17 cellular contexts compared by ENCODE assay signal in the genomic region with DNA sequence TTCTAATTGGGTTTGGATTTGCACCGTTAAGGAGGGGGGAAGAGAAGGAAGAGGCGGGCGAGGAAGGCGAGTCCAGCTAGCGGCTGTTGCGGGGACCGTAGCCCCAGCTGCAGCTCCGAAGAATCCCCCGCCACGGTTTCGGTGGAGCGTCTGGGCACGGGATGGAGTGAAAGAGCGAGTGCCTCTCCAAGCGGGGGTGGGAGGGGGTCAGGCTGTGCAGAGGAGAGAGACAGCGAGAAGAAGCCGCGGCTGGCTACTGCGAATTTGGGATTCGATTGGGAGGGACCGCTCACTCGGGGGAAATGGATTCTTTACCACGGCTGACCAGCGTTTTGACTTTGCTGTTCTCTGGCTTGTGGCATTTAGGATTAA. TPM values are rescaled to one million over a fixed set of nuclear protein-coding genes. Genes with fewer than 3 reads are reported as not detected.
A peak's percentile ranks its signal among the peaks of the same experiment; 100 is the strongest.
DNase-seq lines count a peak whose midpoint lies in the region; ATAC-seq, FAIRE-seq and TF ChIP-seq lines count a peak whose summit lies in the region.
"Had no signal": no experiment of that assay in that cellular context is flagged by ENCODE, and none has a peak within 500 bp of the region (broad histone marks: within the 10 kb centered on the region; RNA-seq: fewer than 3 reads in every experiment).

No MANE protein-coding gene starts in this region.

- POLR2A ChIA-PET in K562 (lab: Yijun Ruan, JAX) = no interaction called here

- peak; percentile 71 for DNase-seq in NCI-H345 (lab: John Stamatoyannopoulos, UW)
- DNase-seq in NCI-H345 treated with DMSO at 0.1 percent for 48 hours (lab: John Stamatoyannopoulos, UW; ENCODE audit: unreplicated experiment) = no peak
- DNase-seq in K562 (ENCODE audit: extremely low read depth in 1 of 4, low spot score in 3 of 4) = no peak
- DNase-seq in smooth muscle cell (lab: John Stamatoyannopoulos, UW; ENCODE audit: unreplicated experiment) = no peak
- no peak for DNase-seq in ACHN
- DNase-seq in UCSD-AML1 (lab: John Stamatoyannopoulos, UW; ENCODE audit: unreplicated experiment) = no peak
- DNase-seq: activated naive CD4-positive, alpha-beta T cell; NCI-H1436 treated with DMSO at 0.1 percent for 48 hours had no signal

- H3K79me2 ChIP-seq in K562 (ENCODE audit: control insufficient read depth, insufficient read depth, low read length) (no peaks in the 10 kb centered on the region), smooth muscle cell (ENCODE audit: low read depth) (no peaks in the 10 kb centered on the region)

- ATAC-seq in K562 (no peak), GM19023 (IDR thresholded peaks at IDR 0.05; ENCODE audit: unreplicated experiment) (no peak)
- ATAC-seq: activated CD4-positive, CD25-positive, alpha-beta regulatory T cell treated with anti-CD3 and anti-CD28 coated beads, Interleukin-2, amount 50 U/mL, for 24 hours; esophagus mucosa had no signal

- H3K27ac ChIP-seq in K562 (ENCODE audit: extremely low read depth, low read depth, low read length) = no peak overlapping the region
- no peak overlapping the region for H3K27ac ChIP-seq in iPS-18a (ENCODE audit: low read length)
- H3K27ac ChIP-seq in smooth muscle cell (ENCODE audit: low read depth) = no peak overlapping the region
- H3K27ac ChIP-seq: colonic mucosa, tibial nerve had no signal

- no peak for TF ChIP-seq RAD21 in K562 (CRISPR knock-in tag; conservative IDR thresholded peaks at IDR 0.05 in 1 of 2, IDR thresholded peaks at IDR 0.05 in 1 of 2)

- no peaks in the 10 kb centered on the region for H3K9me3 ChIP-seq in K562 (replicated peaks; ENCODE audit: control insufficient read depth, insufficient read depth, low read depth, low read length)
- H3K9me3 ChIP-seq in iPS-18a (ENCODE audit: control insufficient read depth, low read depth, low read length) = no peaks in the 10 kb centered on the region
- H3K9me3 ChIP-seq in smooth muscle cell (replicated peaks; ENCODE audit: low read depth) = no peaks in the 10 kb centered on the region
- H3K9me3 ChIP-seq: colonic mucosa, mucosa of descending colon, tibial nerve had no signal

- H3K4me2 ChIP-seq in K562 (ENCODE audit: insufficient read depth, low read length) (no peak overlapping the region), smooth muscle cell (peak overlapping the region; percentile 91)

- no TSS peak for BruUV-seq in K562 (replicated peaks; lab: Mats Ljungman, UMichigan)

- TF ChIP-seq CTCF in K562 (IDR thresholded peaks at IDR 0.05 in 2 of 3, conservative IDR thresholded peaks at IDR 0.05 in 1 of 3; ENCODE audit: insufficient read depth in 2 of 3, low read depth in 1 of 3, low read length in 3 of 3) (no peak), smooth muscle cell (IDR thresholded peaks at IDR 0.05; ENCODE audit: borderline replicate concordance, insufficient read depth, poor library complexity, severe bottlenecking) (no peak)

- H3K4me1 ChIP-seq in K562 (replicated peaks in 1 of 2; ENCODE audit: control insufficient read depth in 2 of 2, insufficient read depth in 2 of 2, low read length in 2 of 2) = no peaks in the 10 kb centered on the region
- H3K4me1 ChIP-seq in iPS-18a (ENCODE audit: control insufficient read depth, low read depth, low read length) = peaks cover 12% of the 10 kb centered on the region
- no peaks in the 10 kb centered on the region for H3K4me1 ChIP-seq in smooth muscle cell (ENCODE audit: low read depth)
- H3K4me1 ChIP-seq: colonic mucosa had no signal

- H3K27me3 ChIP-seq in K562 (ENCODE audit: control insufficient read depth in 2 of 2, insufficient read depth in 2 of 2, low read length in 2 of 2) (no peaks in the 10 kb centered on the region), iPS-18a (ENCODE audit: control insufficient read depth, insufficient read depth, low read length) (peaks cover 43% of the 10 kb centered on the region), smooth muscle cell (ENCODE audit: low read depth) (peaks cover 59% of the 10 kb centered on the region)

- H3K9me1 ChIP-seq in K562 (ENCODE audit: control insufficient read depth, insufficient read depth, low read length) = no peaks in the 10 kb centered on the region

- no peak for FAIRE-seq in K562 (lab: Jason Lieb, UNC)

- H3K4me3 ChIP-seq in K562 = no peak overlapping the region
- peak overlapping the region; percentile 78 for H3K4me3 ChIP-seq in iPS-18a (ENCODE audit: low read length)
- peak overlapping the region; percentile 52 for H3K4me3 ChIP-seq in smooth muscle cell
- H3K4me3 ChIP-seq: colonic mucosa, mucosa of descending colon, tibial nerve had no signal

- H3F3A ChIP-seq in smooth muscle cell (ENCODE audit: low read depth) = no peaks in the 10 kb centered on the region

- TF ChIP-seq EP300 in K562 (IDR thresholded peaks at IDR 0.05; ENCODE audit: low read length) = no peak

- intact Hi-C loops in K562 (cut with micrococcal nuclease) = no loop called here

- H3K9ac ChIP-seq in K562 (ENCODE audit: insufficient read depth in 1 of 2, low read depth in 2 of 2, low read length in 2 of 2) (no peak overlapping the region), iPS-18a (ENCODE audit: low read length) (no peak overlapping the region), smooth muscle cell (ENCODE audit: low read depth) (no peak overlapping the region)

- no peak overlapping the region for H2AFZ ChIP-seq in K562 (ENCODE audit: low read depth, low read length)
- H2AFZ ChIP-seq in smooth muscle cell (ENCODE audit: low read depth) = no peak overlapping the region

- no peaks in the 10 kb centered on the region for H4K20me1 ChIP-seq in K562 (replicated peaks; ENCODE audit: control insufficient read depth, insufficient read depth, low read length)
- no peaks in the 10 kb centered on the region for H4K20me1 ChIP-seq in smooth muscle cell (ENCODE audit: low read depth)

- CTCF ChIA-PET in K562 (lab: Yijun Ruan, JAX; ENCODE audit: low intra/inter-chr PET ratio) = no interaction called here

- H3K36me3 ChIP-seq in K562 (ENCODE audit: control insufficient read depth, insufficient read depth, low read length) = no peaks in the 10 kb centered on the region
- no peaks in the 10 kb centered on the region for H3K36me3 ChIP-seq in iPS-18a (ENCODE audit: control insufficient read depth, low read depth, low read length)
- no peaks in the 10 kb centered on the region for H3K36me3 ChIP-seq in smooth muscle cell (ENCODE audit: low read depth)
- H3K36me3 ChIP-seq: colonic mucosa, tibial nerve had no signal

- no peak for TF ChIP-seq POLR2A in K562 (conservative IDR thresholded peaks at IDR 0.05)

- in situ Hi-C loops in K562 (cut with MboI) (no loop called here), ACHN (cut with HindIII; ENCODE audit: low pct_ligation_motif_present, low pct_unique_long_range_greater_than_20kb, low sequenced_read_pairs) (no loop called here)

- 12% methylated on average over 17 of the region's 24 CpGs for WGBS in K562 (ENCODE audit: insufficient coverage, low coverage, missing lambda C conversion rate)
- 4% methylated on average over 24 of the region's 24 CpGs for WGBS in smooth muscle cell (ENCODE audit: low lambda C conversion rate)

TF ChIP-seq in K562, 482 proteins besides CTCF, POLR2A, EP300 and RAD21 (continues in another document):
- TF ChIP-seq EHMT2 (IDR thresholded peaks at IDR 0.05) = 0 out of 2 replicates have a peak, but pooled peaks have one; percentile 2
- no peak for TF ChIP-seq GATA2 (CRISPR knock-in tag; IDR thresholded peaks at IDR 0.05)

RNA-seq across cellular contexts. Expression of gene CNTNAP5, which starts 0.2 kb away (rescaled TPM):
- not detected in 2 replicates for total RNA-seq in K562 (2011; cell fraction: chromatin; rRNA removed; ENCODE audit: low replicate concordance)
- total RNA-seq in K562 (2011; cell fraction: nucleolus; rRNA removed) = not detected in 2 replicates
- total RNA-seq in K562 (2011; cell fraction: nucleoplasm; rRNA removed) = not detected in 2 replicates
- total RNA-seq in K562 (2014; rRNA removed) = not detected in 2 replicates
- total RNA-seq in K562 (2014; rRNA removed; fragmentation: Illumina TruSeq; extraction: Trizol) = not detected in 2 replicates
- not detected in 2 replicates for total RNA-seq in K562 (2015; rRNA removed; fragmentation: Illumina TruSeq; extraction: Trizol)
- not detected in 2 replicates for total RNA-seq in K562 (2021)
- not detected in 2 replicates for polyA plus RNA-seq in K562 (2011; rRNA removed)
- not detected in 2 replicates for polyA plus RNA-seq in K562 (2011; cell fraction: cytosol; rRNA removed)
- not detected in 2 replicates for polyA plus RNA-seq in K562 (2011; cell fraction: nucleus; rRNA removed)
- polyA plus RNA-seq in K562 (2012) = not detected in 2 replicates
- polyA plus RNA-seq in K562 (2014; fragmentation: Illumina TruSeq; extraction: Trizol) = not detected in 2 replicates
- not detected for polyA plus RNA-seq in K562 (2014; fragmentation: Nextera tagmentation; extraction: Ambion mirVana)
- not detected in 2 replicates for polyA plus RNA-seq in K562 (2014; rRNA removed)
- not detected in 2 replicates for polyA minus RNA-seq in K562 (2011; rRNA and poly(A)+ RNA removed)
- polyA minus RNA-seq in K562 (2011; cell fraction: cytosol; rRNA and poly(A)+ RNA removed) = not detected in 2 replicates
- polyA minus RNA-seq in K562 (2011; cell fraction: nucleus; rRNA and poly(A)+ RNA removed) = not detected in 2 replicates
- total RNA-seq in smooth muscle cell = not detected in 2 replicates
- not detected in 2 replicates for polyA plus RNA-seq in smooth muscle cell
- total RNA-seq: A172; esophagus mucosa; T-helper 2 cell treated with Interferon-gamma antibody and Interleukin-4, amounts not matched to agents 100 ng/mL and 5 ng/mL, for 36 hours had no signal
